In the genomic region with DNA sequence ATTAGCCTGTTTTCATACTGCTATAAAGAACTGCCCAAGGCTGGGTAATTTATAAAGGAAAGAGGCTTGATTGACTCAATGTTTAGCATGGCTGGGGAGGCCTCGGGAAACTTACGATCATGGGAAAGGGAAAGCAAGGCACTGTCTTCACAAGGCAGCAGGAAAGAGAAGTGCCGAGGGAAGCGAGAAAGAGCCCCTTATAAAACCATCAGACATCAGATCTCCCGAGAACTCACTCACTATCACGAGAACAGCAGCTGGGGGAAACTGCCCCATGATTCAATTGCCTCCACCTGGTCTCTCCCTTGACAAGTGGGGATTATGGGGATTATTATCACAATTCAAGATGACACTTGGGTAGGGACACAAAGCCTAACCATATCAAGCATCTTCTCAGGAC, we compare ENCODE assay signal across 23 cellular contexts.
"Had no signal": no experiment of that assay in that cellular context is flagged by ENCODE, and none has a peak within 500 bp of the region (broad histone marks: within the 10 kb centered on the region; RNA-seq: fewer than 3 reads in every experiment).

No MANE protein-coding gene starts in this region.

- H3K9ac ChIP-seq: parathyroid adenoma had no signal

- H3K4me1 ChIP-seq: ascending aorta, upper lobe of left lung had no signal

- H2AFZ ChIP-seq: parathyroid adenoma had no signal

- DNase-seq: activated CD4-positive, alpha-beta T cell treated with anti-CD3 and anti-CD28 coated beads for 1 hour; brain microvascular endothelial cell; central memory CD4-positive, alpha-beta T cell; esophagus squamous epithelium; hypothalamus; left cardiac atrium; nephron progenitor cell; nucleus accumbens; right lobe of liver; stimulated activated CD4-positive, alpha-beta T cell treated with anti-CD3 and anti-CD28 coated beads, Interleukin-2, amount 100 ng/mL, for 24 hours; stimulated activated naive CD4-positive, alpha-beta T cell; T-cell had no signal

- H3K4me3 ChIP-seq: adrenal gland, ascending aorta, dorsolateral prefrontal cortex, esophagus squamous epithelium, gastrocnemius medialis, right lobe of liver, skin epidermis, thoracic aorta, upper lobe of left lung had no signal

- H3K27ac Mint-ChIP-seq: activated naive CD4-positive, alpha-beta T cell treated with anti-CD3 and anti-CD28 coated beads, Interleukin-2, amount 50 U/mL, for 72 hours; memory B cell; nephron progenitor cell; T-cell; T-helper 2 cell treated with Interferon-gamma antibody and Interleukin-4, amounts not matched to agents 5 μg/mL and 100 μg/mL, for 36 hours had no signal

- H3K36me3 ChIP-seq: adrenal gland, ascending aorta, brain microvascular endothelial cell, esophagus squamous epithelium, gastrocnemius medialis, right lobe of liver, thoracic aorta, upper lobe of left lung had no signal

- H3K79me2 ChIP-seq: parathyroid adenoma had no signal

- H3K4me1 Mint-ChIP-seq: T-cell had no signal

- ATAC-seq: activated naive CD4-positive, alpha-beta T cell treated with anti-CD3 and anti-CD28 coated beads, Interleukin-2, amount 50 U/mL, for 72 hours; gastrocnemius medialis; left cardiac atrium; right lobe of liver; T-cell had no signal

- H3K27me3 ChIP-seq: adrenal gland, ascending aorta, brain microvascular endothelial cell, dorsolateral prefrontal cortex, esophagus squamous epithelium, gastrocnemius medialis, right lobe of liver, upper lobe of left lung had no signal

- H3K27ac ChIP-seq: adrenal gland, ascending aorta, brain microvascular endothelial cell, dorsolateral prefrontal cortex, esophagus squamous epithelium, gastrocnemius medialis, parathyroid adenoma, right lobe of liver, thoracic aorta, upper lobe of left lung had no signal

- H3K9me3 Mint-ChIP-seq: activated naive CD4-positive, alpha-beta T cell treated with anti-CD3 and anti-CD28 coated beads, Interleukin-2, amount 50 U/mL, for 72 hours; memory B cell; nephron progenitor cell; T-cell; T-helper 2 cell treated with Interferon-gamma antibody and Interleukin-4, amounts not matched to agents 5 μg/mL and 100 μg/mL, for 36 hours had no signal

- H3K4me3 Mint-ChIP-seq: memory B cell; nephron progenitor cell; T-cell; T-helper 2 cell treated with Interferon-gamma antibody and Interleukin-4, amounts not matched to agents 5 μg/mL and 100 μg/mL, for 36 hours had no signal

- H3K9me3 ChIP-seq: adrenal gland, ascending aorta, esophagus squamous epithelium, gastrocnemius medialis, right lobe of liver, thoracic aorta, upper lobe of left lung had no signal

- H3K36me3 Mint-ChIP-seq: activated naive CD4-positive, alpha-beta T cell treated with anti-CD3 and anti-CD28 coated beads, Interleukin-2, amount 50 U/mL, for 72 hours; memory B cell; T-cell had no signal

- H3K27me3 Mint-ChIP-seq: T-cell had no signal
